Comparison of ENCODE assay signal across 9 cellular contexts in the genomic region with DNA sequence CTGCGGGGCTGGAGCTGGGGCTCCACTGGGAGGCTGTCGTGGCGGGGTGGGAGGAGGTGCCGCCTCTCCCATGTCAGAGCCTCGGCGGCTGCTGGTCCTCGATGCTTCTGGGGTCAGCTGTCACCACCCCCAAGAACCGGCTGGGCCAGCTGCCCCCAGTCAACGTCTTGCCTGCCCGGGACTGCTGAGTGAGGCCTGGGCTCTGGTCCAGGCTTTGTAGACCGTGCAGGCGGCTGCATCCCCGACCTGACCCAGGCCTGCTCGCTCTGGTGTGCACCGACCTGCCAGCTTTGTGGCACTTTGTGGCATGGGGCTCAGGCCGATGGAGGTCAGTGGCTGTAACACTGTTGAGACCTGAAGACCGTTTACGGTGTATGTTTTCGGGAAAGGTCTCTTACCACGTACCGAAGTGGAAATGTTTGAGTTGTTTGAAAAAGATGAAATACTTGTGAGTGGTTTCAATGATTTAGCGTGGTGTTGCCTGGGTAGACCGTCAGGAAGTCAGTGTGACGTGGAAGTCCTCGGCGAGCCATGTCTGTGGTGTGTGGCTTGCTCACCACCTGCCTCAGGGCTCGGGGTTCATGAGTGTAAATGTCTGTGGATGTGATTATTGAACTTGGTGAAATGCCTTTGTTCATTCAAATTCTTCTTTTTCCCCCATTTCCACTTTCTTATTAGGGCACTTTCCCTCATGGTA. TPM values are rescaled to one million over a fixed set of nuclear protein-coding genes. Genes with fewer than 3 reads are reported as not detected.
DNase-seq lines count a peak whose midpoint lies in the region; ATAC-seq and TF ChIP-seq lines count a peak whose summit lies in the region.
"Had no signal": no experiment of that assay in that cellular context is flagged by ENCODE, and none has a peak within 500 bp of the region (broad histone marks: within the 10 kb centered on the region; RNA-seq: fewer than 3 reads in every experiment).

No MANE protein-coding gene starts in this region.

- DNase-seq in activated CD4-positive, alpha-beta memory T cell treated with anti-CD3 and anti-CD28 coated beads, Interleukin-2, amount 10 ng/mL, durations not matched to agents 7 days and 5 days = peak; percentile 83
- DNase-seq in colonic mucosa = no peak
- no peak for DNase-seq in OCI-M1 (lab: John Stamatoyannopoulos, UW)

- peaks cover 98% of the 10 kb centered on the region for H3K4me1 ChIP-seq in BLaER1
- H3K4me1 ChIP-seq in colonic mucosa = peaks cover 7% of the 10 kb centered on the region

- peaks cover 56% of the 10 kb centered on the region for H3K36me3 ChIP-seq in BLaER1
- no peaks in the 10 kb centered on the region for H3K36me3 ChIP-seq in colonic mucosa

- H3K4me3 Mint-ChIP-seq in activated CD4-positive, alpha-beta memory T cell treated with anti-CD3 and anti-CD28 coated beads, Interleukin-2, amount 10 ng/mL, durations not matched to agents 7 days and 5 days = peak overlapping the region; percentile 57

- ATAC-seq in GM18858 (IDR thresholded peaks at IDR 0.05; ENCODE audit: unreplicated experiment) = no peak
- no peak for ATAC-seq in esophagus mucosa
- no peak for ATAC-seq in GM21576 (IDR thresholded peaks at IDR 0.05; ENCODE audit: unreplicated experiment)
- ATAC-seq: Panc1 had no signal

- H3K27me3 ChIP-seq in BLaER1 (no peaks in the 10 kb centered on the region), colonic mucosa (no peaks in the 10 kb centered on the region)

- no peak overlapping the region for H3K4me3 ChIP-seq in BLaER1
- no peak overlapping the region for H3K4me3 ChIP-seq in colonic mucosa
- H3K4me3 ChIP-seq in skin epidermis = no peak overlapping the region

- 0 out of 2 replicates have a peak overlapping the region, but pooled peaks have one; percentile 8 for H3K9ac ChIP-seq in BLaER1
- H3K9ac ChIP-seq in colonic mucosa (ENCODE audit: low read depth in 2 of 2, low read length in 2 of 2) = no peak overlapping the region

- H3K9me3 ChIP-seq in BLaER1 = no peaks in the 10 kb centered on the region
- H3K9me3 ChIP-seq in colonic mucosa = no peaks in the 10 kb centered on the region

- TF ChIP-seq CTCF in colonic mucosa (IDR thresholded peaks at IDR 0.05) = no peak

- peaks cover 19% of the 10 kb centered on the region for H3K36me3 Mint-ChIP-seq in activated CD4-positive, alpha-beta memory T cell treated with anti-CD3 and anti-CD28 coated beads, Interleukin-2, amount 10 ng/mL, durations not matched to agents 7 days and 5 days (ENCODE audit: low read depth)

- H3K4me1 Mint-ChIP-seq in activated CD4-positive, alpha-beta memory T cell treated with anti-CD3 and anti-CD28 coated beads, Interleukin-2, amount 10 ng/mL, durations not matched to agents 7 days and 5 days = peaks cover 42% of the 10 kb centered on the region

- H3K9me3 Mint-ChIP-seq in activated CD4-positive, alpha-beta memory T cell treated with anti-CD3 and anti-CD28 coated beads, Interleukin-2, amount 10 ng/mL, durations not matched to agents 7 days and 5 days = no peaks in the 10 kb centered on the region

- H3K4me2 ChIP-seq in BLaER1 = peak overlapping the region; percentile 69

- H3K27ac ChIP-seq in BLaER1 = peak overlapping the region; percentile 58
- peak overlapping the region; percentile 6 for H3K27ac ChIP-seq in colonic mucosa
- H3K27ac ChIP-seq in skin epidermis = peak overlapping the region in 12 of 21 experiments; percentile 0 to 73 (median 56)

- H3K27me3 Mint-ChIP-seq in activated CD4-positive, alpha-beta memory T cell treated with anti-CD3 and anti-CD28 coated beads, Interleukin-2, amount 10 ng/mL, durations not matched to agents 7 days and 5 days = no peaks in the 10 kb centered on the region

- H4K20me1 ChIP-seq in BLaER1 = peaks cover 13% of the 10 kb centered on the region

- intact Hi-C loops in colonic mucosa (cut with DNase I) = no loop called here

- POLR2A ChIA-PET in activated CD4-positive, alpha-beta memory T cell treated with anti-CD3 and anti-CD28 coated beads, Interleukin-2, amount 10 ng/mL, durations not matched to agents 7 days and 5 days (lab: Charles Lee) = interaction anchor here (0.9 to 3.5 kb wide), 5 partner anchors 8 to 158 kb away, joined by 3 to 20 read pairs (median 7); no protein-coding TSS in a partner anchor

- peak overlapping the region; percentile 68 for H3K27ac Mint-ChIP-seq in activated CD4-positive, alpha-beta memory T cell treated with anti-CD3 and anti-CD28 coated beads, Interleukin-2, amount 10 ng/mL, durations not matched to agents 7 days and 5 days

- CTCF ChIA-PET in activated CD4-positive, alpha-beta memory T cell treated with anti-CD3 and anti-CD28 coated beads, Interleukin-2, amount 10 ng/mL, durations not matched to agents 7 days and 5 days (lab: Charles Lee) = interaction anchor here (1.3 to 1.8 kb wide), 2 partner anchors 8 to 29 kb away, joined by 3 to 5 read pairs; no protein-coding TSS in a partner anchor

RNA-seq across cellular contexts. Expression of a gene that starts 53.2 kb away (rescaled TPM):
- total RNA-seq in activated CD4-positive, alpha-beta memory T cell treated with anti-CD3 and anti-CD28 coated beads, Interleukin-2, amount 10 ng/mL, durations not matched to agents 7 days and 5 days = not detected
- not detected for total RNA-seq in colonic mucosa
- total RNA-seq in esophagus mucosa = 133 TPM

Comparison
In these comparisons a context has a peak if more than half of its experiments do, and no peak if none do; other contexts are left out.
1. H3K27ac ChIP-seq: peak in every context shown above with its lines; median percentile 58 in BLaER1; 56 in skin epidermis; 6 in colonic mucosa.
2. RNA of a gene that starts 53.2 kb away (total RNA-seq): 133 TPM in esophagus mucosa (single experiment); not detected in colonic mucosa and not detected in activated CD4-positive, alpha-beta memory T cell treated with anti-CD3 and anti-CD28 coated beads, Interleukin-2, amount 10 ng/mL, durations not matched to agents 7 days and 5 days; every median in the first group is over 100 times any median in the second.